Comparison of ENCODE assay signal across 8 cellular contexts in genomic region chr2:145394181-145394580, GRCh38.
"Had no signal": no experiment of that assay in that cellular context is flagged by ENCODE, and none has a peak within 500 bp of the region (broad histone marks: within the 10 kb centered on the region; RNA-seq: fewer than 3 reads in every experiment).

No MANE protein-coding gene starts in this region.

- H3K4me1 ChIP-seq: HAP-1 had no signal

- H3K4me3 ChIP-seq: GM23248, HAP-1 had no signal

- H2AFZ ChIP-seq: GM23248 had no signal

- ATAC-seq: HCT116 had no signal

- H3K9ac ChIP-seq: GM23248 had no signal

- DNase-seq: GM23248, GOT3, H7, HFFc6, KG1 had no signal

- H3K36me3 ChIP-seq: HAP-1 had no signal

- H3K27ac ChIP-seq: GM23248, HL-60 had no signal

- H3K9me3 ChIP-seq: HAP-1 had no signal
